ENCODE assay signal across 9 cellular contexts in genomic region chr3:59809750-59810444, GRCh38.
DNase-seq lines count a peak whose midpoint lies in the region; ATAC-seq and TF ChIP-seq lines count a peak whose summit lies in the region.
"Had no signal": no experiment of that assay in that cellular context is flagged by ENCODE, and none has a peak within 500 bp of the region (broad histone marks: within the 10 kb centered on the region; RNA-seq: fewer than 3 reads in every experiment).

No MANE protein-coding gene starts in this region.

- H3K4me1 ChIP-seq in HUES48 (ENCODE audit: control insufficient read depth, insufficient read depth, low read length) (peaks cover 31% of the 10 kb centered on the region), mesendoderm (ENCODE audit: control insufficient read depth, low read depth, low read length) (peaks cover 9% of the 10 kb centered on the region)
- H3K4me1 ChIP-seq: upper lobe of left lung had no signal

- H3K4ac ChIP-seq in mesendoderm (ENCODE audit: low read depth, low read length), result peak overlapping the region; percentile 41

- in situ Hi-C loops in Caki2 (cut with HindIII; ENCODE audit: low pct_unique_long_range_greater_than_20kb, low sequenced_read_pairs), result no loop called here
- in situ Hi-C loops in astrocyte of the spinal cord (cut with HindIII; ENCODE audit: low sequenced_read_pairs), result no loop called here

- DNase-seq in Caki2 (ENCODE audit: low read depth) (peak; percentile 8), astrocyte of the spinal cord (ENCODE audit: low read depth, low spot score) (peak; percentile 54), mesendoderm (peak; percentile 45), HuH-7.5 (ENCODE audit: low spot score) (no peak)
- DNase-seq in stimulated activated CD8-positive, alpha-beta memory T cell treated with anti-CD3 and anti-CD28 coated beads, Interleukin-4, amount 100 ng/mL, for 48 hours, result no peak
- DNase-seq in effector CD4-positive, alpha-beta T cell, result no peak
- DNase-seq in activated T-cell treated with anti-CD3 and anti-CD28 coated beads, Interleukin-2, amount 50 U/mL, for 72 hours, result no peak
- DNase-seq: upper lobe of left lung had no signal

- TF ChIP-seq CTCF in astrocyte of the spinal cord (IDR thresholded peaks at IDR 0.05; ENCODE audit: low read depth, low read length), result peak; percentile 46

- H3K36me3 Mint-ChIP-seq in activated T-cell treated with anti-CD3 and anti-CD28 coated beads, Interleukin-2, amount 50 U/mL, for 72 hours (ENCODE audit: insufficient read depth in 2 of 2), result no peaks in the 10 kb centered on the region

- no peak overlapping the region for H2BK5ac ChIP-seq in mesendoderm (ENCODE audit: low read length)

- H3K4me3 ChIP-seq in HUES48 (ENCODE audit: low read depth, low read length) (no peak overlapping the region), astrocyte of the spinal cord (ENCODE audit: low read depth, low read length) (no peak overlapping the region), mesendoderm (ENCODE audit: low read length) (no peak overlapping the region)
- H3K4me3 ChIP-seq: upper lobe of left lung had no signal

- H2BK120ac ChIP-seq in mesendoderm (ENCODE audit: low read depth, low read length), result peak overlapping the region; percentile 52

- peak overlapping the region; percentile 31 for H3K56ac ChIP-seq in mesendoderm (ENCODE audit: low read length)

- no peak overlapping the region for H3K4me3 Mint-ChIP-seq in activated T-cell treated with anti-CD3 and anti-CD28 coated beads, Interleukin-2, amount 50 U/mL, for 72 hours

- H3K23ac ChIP-seq in mesendoderm (ENCODE audit: low read length), result no peak overlapping the region

- no peaks in the 10 kb centered on the region for H3K27me3 ChIP-seq in HUES48 (ENCODE audit: control insufficient read depth, insufficient read depth, low read length)
- H3K27me3 ChIP-seq in mesendoderm (ENCODE audit: insufficient read depth, low read length, poor library complexity), result no peaks in the 10 kb centered on the region
- H3K27me3 ChIP-seq: upper lobe of left lung had no signal

- peak overlapping the region; percentile 5 for H2BK15ac ChIP-seq in mesendoderm (replicated peaks; ENCODE audit: low read depth)

- no CpG with 5 or more reads among the region's 8 CpGs for WGBS in mesendoderm (ENCODE audit: extremely low coverage, insufficient coverage, low lambda C conversion rate)

- H2AK5ac ChIP-seq in mesendoderm (ENCODE audit: low read length), result no peak overlapping the region

- no peaks in the 10 kb centered on the region for H3K79me2 ChIP-seq in mesendoderm (ENCODE audit: control insufficient read depth, insufficient read depth, low read length)

- no peak overlapping the region for H4K8ac ChIP-seq in mesendoderm (ENCODE audit: low read depth, low read length)

- H3K36me3 ChIP-seq in HUES48 (ENCODE audit: control insufficient read depth, insufficient read depth, low read length), result no peaks in the 10 kb centered on the region
- H3K36me3 ChIP-seq in mesendoderm (ENCODE audit: control insufficient read depth, insufficient read depth, low read length), result no peaks in the 10 kb centered on the region
- H3K36me3 ChIP-seq: upper lobe of left lung had no signal

- H3K4me1 Mint-ChIP-seq in activated T-cell treated with anti-CD3 and anti-CD28 coated beads, Interleukin-2, amount 50 U/mL, for 72 hours (ENCODE audit: low read depth), result peaks cover 16% of the 10 kb centered on the region

- H3K4me2 ChIP-seq in mesendoderm (ENCODE audit: low read length), result no peak overlapping the region

- H3K9ac ChIP-seq in HUES48 (ENCODE audit: low read depth, low read length) (no peak overlapping the region), mesendoderm (ENCODE audit: low read length) (no peak overlapping the region)

- no peaks in the 10 kb centered on the region for H3K9me3 ChIP-seq in HUES48 (ENCODE audit: control insufficient read depth, insufficient read depth, low read length)
- H3K9me3 ChIP-seq: upper lobe of left lung had no signal

- H3K27ac ChIP-seq in HUES48 (ENCODE audit: low read depth, low read length) (peak overlapping the region; percentile 31), mesendoderm (ENCODE audit: low read depth, low read length) (no peak overlapping the region)
- H3K27ac ChIP-seq: upper lobe of left lung had no signal

- H3K18ac ChIP-seq in mesendoderm (ENCODE audit: low read length), result peak overlapping the region; percentile 46

- no peak overlapping the region for H3K27ac Mint-ChIP-seq in activated T-cell treated with anti-CD3 and anti-CD28 coated beads, Interleukin-2, amount 50 U/mL, for 72 hours

- H3K27me3 Mint-ChIP-seq in activated T-cell treated with anti-CD3 and anti-CD28 coated beads, Interleukin-2, amount 50 U/mL, for 72 hours (ENCODE audit: low read depth), result no peaks in the 10 kb centered on the region

- no peak for ATAC-seq in activated T-cell treated with anti-CD3 and anti-CD28 coated beads, Interleukin-2, amount 50 U/mL, for 72 hours (replicated peaks in 1 of 2)

- peak overlapping the region; percentile 63 for H4K5ac ChIP-seq in mesendoderm (ENCODE audit: low read length)

- H3K79me1 ChIP-seq in mesendoderm (ENCODE audit: low read length), result no peaks in the 10 kb centered on the region

- H3K9me3 Mint-ChIP-seq in activated T-cell treated with anti-CD3 and anti-CD28 coated beads, Interleukin-2, amount 50 U/mL, for 72 hours, result no peaks in the 10 kb centered on the region

Comparison
In these comparisons a context has a peak if more than half of its experiments do, and no peak if none do; other contexts are left out.
1. DNase-seq: peak in Caki2 (single experiment), astrocyte of the spinal cord (single experiment) and mesendoderm (single experiment); none in HuH-7.5 (single experiment), stimulated activated CD8-positive, alpha-beta memory T cell treated with anti-CD3 and anti-CD28 coated beads, Interleukin-4, amount 100 ng/mL, for 48 hours (single experiment), effector CD4-positive, alpha-beta T cell (single experiment) and activated T-cell treated with anti-CD3 and anti-CD28 coated beads, Interleukin-2, amount 50 U/mL, for 72 hours (0 of 2).